8 cellular contexts compared by ENCODE assay signal in the genomic region with DNA sequence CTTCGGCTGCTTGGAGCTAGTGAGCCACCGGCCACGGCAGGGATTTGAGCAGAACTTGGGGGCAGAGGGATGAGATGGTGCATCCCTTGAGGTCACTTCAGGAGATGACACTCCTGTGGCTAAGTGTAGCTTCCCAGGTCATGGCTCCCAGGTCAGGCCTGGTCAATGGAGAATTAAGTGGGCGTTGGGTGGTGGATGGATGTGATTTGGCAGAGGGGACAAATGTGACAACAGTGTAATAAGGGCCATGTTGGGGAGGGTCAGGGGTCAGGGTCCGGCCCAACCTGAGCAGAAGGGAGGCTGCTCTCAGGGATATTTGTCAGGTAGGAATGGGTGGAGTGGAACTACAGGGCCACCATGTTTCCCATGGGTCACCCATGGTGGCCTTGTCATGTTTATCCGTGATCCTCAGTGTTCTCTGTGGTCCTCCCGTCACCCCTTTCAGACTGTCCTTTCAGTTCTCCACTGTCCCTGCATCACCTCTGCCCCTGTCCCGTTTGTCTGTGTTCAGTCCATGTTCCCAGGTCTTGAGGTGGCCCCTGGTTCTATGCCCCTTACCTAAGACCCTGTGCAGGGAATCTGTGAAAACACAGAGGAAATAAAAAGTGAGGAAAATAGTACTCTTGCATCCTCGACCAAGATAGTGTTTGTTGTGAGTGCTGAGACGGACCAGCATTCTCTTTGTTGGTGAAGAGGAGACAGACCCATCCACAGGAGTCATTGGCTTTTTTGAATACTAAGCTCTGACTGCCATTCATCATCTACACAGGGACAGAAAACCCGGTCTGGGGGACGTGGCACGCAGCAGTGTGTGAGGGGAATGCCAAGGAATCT. TPM values are rescaled to one million over a fixed set of nuclear protein-coding genes. Genes with fewer than 3 reads are reported as not detected.
DNase-seq lines count a peak whose midpoint lies in the region; ATAC-seq, FAIRE-seq and TF ChIP-seq lines count a peak whose summit lies in the region.

No MANE protein-coding gene starts in this region.

- H3K4me1 ChIP-seq in iPS-15b (ENCODE audit: control insufficient read depth, insufficient read depth, low read length): peaks cover 10% of the 10 kb centered on the region

- peak; percentile 2; the same call in 1 of the 2 replicates for TF ChIP-seq CTCF in HFFc6 (IDR thresholded peaks at IDR 0.05)

- peaks cover 14% of the 10 kb centered on the region for H3K27me3 Mint-ChIP-seq in HFFc6 (ENCODE audit: insufficient read depth)
- peaks cover 21% of the 10 kb centered on the region for H3K27me3 Mint-ChIP-seq in activated T-helper 1 cell treated with anti-CD3 and anti-CD28 coated beads, Interleukin-12 subunit alpha, Interleukin-12 subunit beta, Interleukin-2, Interleukin-4 antibody, amounts not matched to agents 30 ng/mL and 10 ng/mL and 1 ng/mL, durations not matched to agents 14 hours and 24 hours and 36 hours (ENCODE audit: insufficient read depth)
- H3K27me3 Mint-ChIP-seq in stimulated activated memory B cell treated with anti-CD40 and anti-IgM and Interleukin-4, amounts not matched to agents 10 μg/mL and 1 μg/mL and 100 μg/mL, for 72 hours: peaks cover 32% of the 10 kb centered on the region

- H3K4me3 ChIP-seq in iPS-15b (ENCODE audit: low read depth, low read length): peak overlapping the region; percentile 89

- H3K36me3 ChIP-seq in iPS-15b (ENCODE audit: control insufficient read depth, insufficient read depth, low read length): peaks cover 20% of the 10 kb centered on the region

- H3K4me3 Mint-ChIP-seq in HFFc6: peak overlapping the region; percentile 96
- peak overlapping the region; percentile 93 for H3K4me3 Mint-ChIP-seq in activated T-helper 1 cell treated with anti-CD3 and anti-CD28 coated beads, Interleukin-12 subunit alpha, Interleukin-12 subunit beta, Interleukin-2, Interleukin-4 antibody, amounts not matched to agents 30 ng/mL and 10 ng/mL and 1 ng/mL, durations not matched to agents 14 hours and 24 hours and 36 hours
- H3K4me3 Mint-ChIP-seq in stimulated activated memory B cell treated with anti-CD40 and anti-IgM and Interleukin-4, amounts not matched to agents 10 μg/mL and 1 μg/mL and 100 μg/mL, for 72 hours: peak overlapping the region; percentile 78

- H3K36me3 Mint-ChIP-seq in HFFc6 (ENCODE audit: low read depth): peaks cover 11% of the 10 kb centered on the region; the same call in 1 of the 2 replicates
- peaks cover 11% of the 10 kb centered on the region for H3K36me3 Mint-ChIP-seq in activated T-helper 1 cell treated with anti-CD3 and anti-CD28 coated beads, Interleukin-12 subunit alpha, Interleukin-12 subunit beta, Interleukin-2, Interleukin-4 antibody, amounts not matched to agents 30 ng/mL and 10 ng/mL and 1 ng/mL, durations not matched to agents 14 hours and 24 hours and 36 hours (ENCODE audit: low read depth)
- H3K36me3 Mint-ChIP-seq in stimulated activated memory B cell treated with anti-CD40 and anti-IgM and Interleukin-4, amounts not matched to agents 10 μg/mL and 1 μg/mL and 100 μg/mL, for 72 hours: no peaks in the 10 kb centered on the region

- peak overlapping the region; percentile 98 for H3K27ac Mint-ChIP-seq in HFFc6
- peak overlapping the region; percentile 97 for H3K27ac Mint-ChIP-seq in activated T-helper 1 cell treated with anti-CD3 and anti-CD28 coated beads, Interleukin-12 subunit alpha, Interleukin-12 subunit beta, Interleukin-2, Interleukin-4 antibody, amounts not matched to agents 30 ng/mL and 10 ng/mL and 1 ng/mL, durations not matched to agents 14 hours and 24 hours and 36 hours
- H3K27ac Mint-ChIP-seq in stimulated activated memory B cell treated with anti-CD40 and anti-IgM and Interleukin-4, amounts not matched to agents 10 μg/mL and 1 μg/mL and 100 μg/mL, for 72 hours: peak overlapping the region; percentile 78

- ATAC-seq in stimulated activated memory B cell treated with anti-CD40 and anti-IgM and Interleukin-4, amounts not matched to agents 10 μg/mL and 1 μg/mL and 100 μg/mL, for 72 hours: no peak

- H3K9ac ChIP-seq in iPS-15b (ENCODE audit: low read depth, low read length): peak overlapping the region; percentile 93

- no peaks in the 10 kb centered on the region for H3K9me3 Mint-ChIP-seq in HFFc6
- H3K9me3 Mint-ChIP-seq in activated T-helper 1 cell treated with anti-CD3 and anti-CD28 coated beads, Interleukin-12 subunit alpha, Interleukin-12 subunit beta, Interleukin-2, Interleukin-4 antibody, amounts not matched to agents 30 ng/mL and 10 ng/mL and 1 ng/mL, durations not matched to agents 14 hours and 24 hours and 36 hours: no peaks in the 10 kb centered on the region
- no peaks in the 10 kb centered on the region for H3K9me3 Mint-ChIP-seq in stimulated activated memory B cell treated with anti-CD40 and anti-IgM and Interleukin-4, amounts not matched to agents 10 μg/mL and 1 μg/mL and 100 μg/mL, for 72 hours

- FAIRE-seq in GM12891 (lab: Jason Lieb, UNC): no peak

- H3K9me3 ChIP-seq in iPS-15b (ENCODE audit: control insufficient read depth, insufficient read depth, low read length): no peaks in the 10 kb centered on the region

- H3K4me1 Mint-ChIP-seq in HFFc6 (ENCODE audit: low read depth): peaks cover 60% of the 10 kb centered on the region
- peaks cover 29% of the 10 kb centered on the region for H3K4me1 Mint-ChIP-seq in activated T-helper 1 cell treated with anti-CD3 and anti-CD28 coated beads, Interleukin-12 subunit alpha, Interleukin-12 subunit beta, Interleukin-2, Interleukin-4 antibody, amounts not matched to agents 30 ng/mL and 10 ng/mL and 1 ng/mL, durations not matched to agents 14 hours and 24 hours and 36 hours (ENCODE audit: low read depth)
- peaks cover 67% of the 10 kb centered on the region for H3K4me1 Mint-ChIP-seq in stimulated activated memory B cell treated with anti-CD40 and anti-IgM and Interleukin-4, amounts not matched to agents 10 μg/mL and 1 μg/mL and 100 μg/mL, for 72 hours

- intact Hi-C loops in activated T-helper 1 cell treated with anti-CD3 and anti-CD28 coated beads, Interleukin-12 subunit alpha, Interleukin-12 subunit beta, Interleukin-2, Interleukin-4 antibody, amounts not matched to agents 30 ng/mL and 10 ng/mL and 1 ng/mL, durations not matched to agents 14 hours and 24 hours and 36 hours (cut with micrococcal nuclease): no loop called here

- H3K27me3 ChIP-seq in iPS-15b (ENCODE audit: control insufficient read depth, insufficient read depth, low read length): peaks cover 36% of the 10 kb centered on the region

- no peak for TF ChIP-seq POLR2A in GM12891 (IDR thresholded peaks at IDR 0.05; ENCODE audit: low read depth, low read length)

- DNase-seq in HFFc6: no peak
- no peak for DNase-seq in activated T-helper 1 cell treated with anti-CD3 and anti-CD28 coated beads, Interleukin-12 subunit alpha, Interleukin-12 subunit beta, Interleukin-2, Interleukin-4 antibody, amounts not matched to agents 30 ng/mL and 10 ng/mL and 1 ng/mL, durations not matched to agents 14 hours and 24 hours and 36 hours (ENCODE audit: low spot score)
- DNase-seq in cortex of kidney (lab: John Stamatoyannopoulos, UW): no peak
- DNase-seq in GM12891 (ENCODE audit: insufficient read length, low spot score): no peak
- no peak for DNase-seq in middle frontal gyrus (ENCODE audit: extremely low spot score, low spot score)
- no peak for DNase-seq in H4 (ENCODE audit: low spot score)

TF ChIP-seq in GM12891, 5 proteins besides CTCF, POLR2A, EP300 and RAD21:
- TF ChIP-seq TAF1 (IDR thresholded peaks at IDR 0.05; ENCODE audit: low read depth, low read length): no peak
- no peak for TF ChIP-seq POU2F2 (IDR thresholded peaks at IDR 0.05; ENCODE audit: low read depth, low read length)
- no peak for TF ChIP-seq SPI1 (IDR thresholded peaks at IDR 0.05; ENCODE audit: low read depth, low read length)
- TF ChIP-seq PAX5 (IDR thresholded peaks at IDR 0.05; ENCODE audit: insufficient read depth, low read length, severe bottlenecking): no peak
- no peak for TF ChIP-seq POLR2AphosphoS5 (IDR thresholded peaks at IDR 0.05; ENCODE audit: low read depth, low read length)
TF ChIP-seq in GM12891: peak in this region for 0.

RNA-seq across cellular contexts. Expression of a gene that starts 6.1 kb away (rescaled TPM):
- 100 to 1,000 TPM; 102 to 124 (median 108) TPM for total RNA-seq in HFFc6 (2021; fragmentation: NEBNext Ultra II Directional; extraction: Animal tissue kit (Norgen Biotek cat#: 25700))
- 31.7 and 34.0 TPM in 2 replicates for total RNA-seq in activated T-helper 1 cell treated with anti-CD3 and anti-CD28 coated beads, Interleukin-12 subunit alpha, Interleukin-12 subunit beta, Interleukin-2, Interleukin-4 antibody, amounts not matched to agents 30 ng/mL and 10 ng/mL and 1 ng/mL, durations not matched to agents 14 hours and 24 hours and 36 hours
- polyA plus RNA-seq in GM12891 (2012; ENCODE audit: low read depth, missing spikeins): 43.7 TPM
- total RNA-seq in H4 (2014; rRNA removed; shearing (Covaris generic)): 75.0 and 77.8 TPM in 2 replicates

RNA-seq across cellular contexts. Expression of a gene that starts 22.3 kb away (rescaled TPM):
- total RNA-seq in HFFc6 (2021; fragmentation: NEBNext Ultra II Directional; extraction: Animal tissue kit (Norgen Biotek cat#: 25700)): not detected
- total RNA-seq in activated T-helper 1 cell treated with anti-CD3 and anti-CD28 coated beads, Interleukin-12 subunit alpha, Interleukin-12 subunit beta, Interleukin-2, Interleukin-4 antibody, amounts not matched to agents 30 ng/mL and 10 ng/mL and 1 ng/mL, durations not matched to agents 14 hours and 24 hours and 36 hours: 0.26 TPM in 1 of 2 replicates, not detected in the other
- polyA plus RNA-seq in GM12891 (2012; ENCODE audit: low read depth, missing spikeins): not detected
- not detected in 2 replicates for total RNA-seq in H4 (2014; rRNA removed; shearing (Covaris generic))

RNA-seq across cellular contexts. Expression of a gene that starts 28.0 kb away (rescaled TPM):
- 10 to 100 TPM; 16.6 to 19.2 (median 17.6) TPM for total RNA-seq in HFFc6 (2021; fragmentation: NEBNext Ultra II Directional; extraction: Animal tissue kit (Norgen Biotek cat#: 25700))
- 20.8 and 22.8 TPM in 2 replicates for total RNA-seq in activated T-helper 1 cell treated with anti-CD3 and anti-CD28 coated beads, Interleukin-12 subunit alpha, Interleukin-12 subunit beta, Interleukin-2, Interleukin-4 antibody, amounts not matched to agents 30 ng/mL and 10 ng/mL and 1 ng/mL, durations not matched to agents 14 hours and 24 hours and 36 hours
- 10.2 TPM for polyA plus RNA-seq in GM12891 (2012; ENCODE audit: low read depth, missing spikeins)
- 6.2 and 8.9 TPM in 2 replicates for total RNA-seq in H4 (2014; rRNA removed; shearing (Covaris generic))

RNA-seq across cellular contexts. Expression of a gene that starts 41.3 kb away (rescaled TPM):
- not detected for total RNA-seq in HFFc6 (2021; fragmentation: NEBNext Ultra II Directional; extraction: Animal tissue kit (Norgen Biotek cat#: 25700))
- not detected in 2 replicates for total RNA-seq in activated T-helper 1 cell treated with anti-CD3 and anti-CD28 coated beads, Interleukin-12 subunit alpha, Interleukin-12 subunit beta, Interleukin-2, Interleukin-4 antibody, amounts not matched to agents 30 ng/mL and 10 ng/mL and 1 ng/mL, durations not matched to agents 14 hours and 24 hours and 36 hours
- not detected for polyA plus RNA-seq in GM12891 (2012; ENCODE audit: low read depth, missing spikeins)
- not detected in 2 replicates for total RNA-seq in H4 (2014; rRNA removed; shearing (Covaris generic))

RNA-seq across cellular contexts. Expression of a gene that starts 50.2 kb away (rescaled TPM):
- 10 to 100 TPM; 46.1 to 57.9 (median 53.7) TPM for total RNA-seq in HFFc6 (2021; fragmentation: NEBNext Ultra II Directional; extraction: Animal tissue kit (Norgen Biotek cat#: 25700))
- 23.2 and 24.1 TPM in 2 replicates for total RNA-seq in activated T-helper 1 cell treated with anti-CD3 and anti-CD28 coated beads, Interleukin-12 subunit alpha, Interleukin-12 subunit beta, Interleukin-2, Interleukin-4 antibody, amounts not matched to agents 30 ng/mL and 10 ng/mL and 1 ng/mL, durations not matched to agents 14 hours and 24 hours and 36 hours
- 9.9 TPM for polyA plus RNA-seq in GM12891 (2012; ENCODE audit: low read depth, missing spikeins)
- total RNA-seq in H4 (2014; rRNA removed; shearing (Covaris generic)): 19.1 TPM in 2 replicates
